Comparison of ENCODE assay signal across 24 cellular contexts in genomic region chr7:136039577-136040345, GRCh38.
DNase-seq lines count a peak whose midpoint lies in the region; ATAC-seq, FAIRE-seq and TF ChIP-seq lines count a peak whose summit lies in the region.
"Had no signal": no experiment of that assay in that cellular context is flagged by ENCODE, and none has a peak within 500 bp of the region (broad histone marks: within the 10 kb centered on the region; RNA-seq: fewer than 3 reads in every experiment).

No MANE protein-coding gene starts in this region.

- in situ Hi-C loops in HepG2 (cut with HindIII; ENCODE audit: extremely low pct_ligation_motif_present, low pct_unique_long_range_greater_than_20kb), result no loop called here

- no peaks in the 10 kb centered on the region for H3K4me1 ChIP-seq in liver (ENCODE audit: control insufficient read depth in 4 of 4, insufficient read depth in 4 of 4, low read length in 3 of 4)
- H3K4me1 ChIP-seq in HepG2 (ENCODE audit: insufficient read depth, low read length), result no peaks in the 10 kb centered on the region
- H3K4me1 ChIP-seq in muscle layer of colon (ENCODE audit: insufficient read depth, low read length), result peaks cover 30% of the 10 kb centered on the region

- no peak for ATAC-seq in HepG2
- ATAC-seq: psoas muscle had no signal

- H3K4me2 ChIP-seq in HepG2 (ENCODE audit: low read depth, low read length), result no peak overlapping the region
- H3K4me2 ChIP-seq: PC-9 had no signal

- H3K36me3 ChIP-seq in liver (ENCODE audit: control insufficient read depth in 4 of 4, insufficient read depth in 3 of 4, low read depth in 1 of 4, low read length in 3 of 4), result no peaks in the 10 kb centered on the region
- no peaks in the 10 kb centered on the region for H3K36me3 ChIP-seq in HepG2 (replicated peaks in 1 of 2; ENCODE audit: control insufficient read depth in 1 of 2, insufficient read depth in 2 of 2, low read length in 2 of 2)
- H3K36me3 ChIP-seq in muscle layer of colon (ENCODE audit: insufficient read depth, low read length), result no peaks in the 10 kb centered on the region
- H3K36me3 ChIP-seq: neutrophil had no signal

- no peak for TF ChIP-seq POLR2A in HepG2 (IDR thresholded peaks at IDR 0.05; ENCODE audit: insufficient read depth in 1 of 2, low read depth in 2 of 2, low read length in 2 of 2)

- H3K27me3 ChIP-seq in liver (ENCODE audit: control insufficient read depth in 4 of 4, insufficient read depth in 4 of 4, low read length in 3 of 4) (no peaks in the 10 kb centered on the region), HepG2 (ENCODE audit: control insufficient read depth in 1 of 2, insufficient read depth in 2 of 2, low read length in 2 of 2) (no peaks in the 10 kb centered on the region), muscle layer of colon (ENCODE audit: control insufficient read depth in 1 of 2, insufficient read depth in 2 of 2, low read length in 2 of 2) (no peaks in the 10 kb centered on the region)
- H3K27me3 ChIP-seq: neutrophil had no signal

- no TSS peak for BruUV-seq in HepG2 (replicated peaks; lab: Mats Ljungman, UMichigan)

- H3K79me2 ChIP-seq in HepG2 (ENCODE audit: insufficient read depth, low read length), result no peaks in the 10 kb centered on the region

- POLR2A ChIA-PET in HepG2 (lab: Yijun Ruan, JAX), result no interaction called here

- H4K20me1 ChIP-seq in HepG2 (ENCODE audit: insufficient read depth, low read length), result no peaks in the 10 kb centered on the region

- intact Hi-C loops in HepG2 (cut with micrococcal nuclease; ENCODE audit: unreplicated experiment), result no loop called here

- DNase-seq in HepG2 (ENCODE audit: low spot score) (no peak), dermis blood vessel endothelial cell (peak; percentile 19), superior temporal gyrus (ENCODE audit: extremely low spot score) (no peak), GOT3 (lab: John Stamatoyannopoulos, UW) (no peak)
- DNase-seq in stimulated activated CD4-positive, alpha-beta T cell treated with anti-CD3 and anti-CD28 coated beads, Interleukin-2, amount 100 ng/mL, for 24 hours, result no peak
- DNase-seq: activated CD4-positive, alpha-beta T cell treated with anti-CD3 and anti-CD28 coated beads, Interleukin-2, amount 50 U/mL, for 4 hours; activated CD4-positive, CD25-positive, alpha-beta regulatory T cell; activated naive CD8-positive, alpha-beta T cell treated with anti-CD3 and anti-CD28 coated beads for 36 hours; C1 segment of cervical spinal cord; Calu3; caudate nucleus; mammary epithelial cell; NCI-H446; NK-92 treated with Interleukin-12 subunit alpha and Interleukin-12 subunit beta, amount 100 ng/mL, for 24 hours; PC-9; psoas muscle; SHP77; small intestine; SW 1271 had no signal

- CTCF ChIA-PET in HepG2 (lab: Yijun Ruan, JAX; ENCODE audit: low intra/inter-chr PET ratio, low total read pairs), result no interaction called here

- no peaks in the 10 kb centered on the region for H3K9me3 ChIP-seq in liver (ENCODE audit: control insufficient read depth in 4 of 4, low read length in 3 of 4)
- H3K9me3 ChIP-seq in HepG2 (ENCODE audit: low read length), result no peaks in the 10 kb centered on the region
- no peaks in the 10 kb centered on the region for H3K9me3 ChIP-seq in muscle layer of colon (ENCODE audit: low read length)
- H3K9me3 ChIP-seq: neutrophil, psoas muscle had no signal

- WGBS in liver, result 63% methylated on average over 5 of the region's 5 CpGs
- WGBS in HepG2 (ENCODE audit: low lambda C conversion rate), result 11% methylated on average over 5 of the region's 5 CpGs

- H3K27ac ChIP-seq in liver (ENCODE audit: low read depth in 1 of 2, low read length in 2 of 2) (no peak overlapping the region), HepG2 (ENCODE audit: extremely low read length, insufficient read depth, low read length) (no peak overlapping the region), muscle layer of colon (ENCODE audit: low read depth, low read length) (peak overlapping the region; percentile 8)
- H3K27ac ChIP-seq: neutrophil, PC-9, psoas muscle had no signal

- TF ChIP-seq RAD21 in liver (IDR thresholded peaks at IDR 0.05) (no peak), HepG2 (CRISPR knock-in tag; IDR thresholded peaks at IDR 0.05) (no peak)

- TF ChIP-seq CTCF in liver (IDR thresholded peaks at IDR 0.05; ENCODE audit: low read depth, low read length, missing input control) (no peak), HepG2 (CRISPR knock-in tag; IDR thresholded peaks at IDR 0.05) (no peak)

- H3K9ac ChIP-seq in liver (ENCODE audit: low read depth in 1 of 2, low read length in 2 of 2) (no peak overlapping the region), HepG2 (ENCODE audit: insufficient read depth, low read depth, low read length) (no peak overlapping the region), muscle layer of colon (ENCODE audit: low read length) (no peak overlapping the region)

- TF ChIP-seq EP300 in HepG2 (IDR thresholded peaks at IDR 0.05; ENCODE audit: low read depth in 2 of 2, low read length in 2 of 2), result no peak
- no peak for TF ChIP-seq EP300 in HepG2 (CRISPR knock-in tag; IDR thresholded peaks at IDR 0.05; ENCODE audit: borderline replicate concordance)

- no peak overlapping the region for H2AFZ ChIP-seq in HepG2 (ENCODE audit: low read length)
- H2AFZ ChIP-seq: PC-9 had no signal

- no peak overlapping the region for H3K4me3 ChIP-seq in liver (ENCODE audit: low read depth in 1 of 3, low read length in 3 of 3)
- H3K4me3 ChIP-seq in HepG2 (replicated peaks in 1 of 3; ENCODE audit: insufficient read depth in 1 of 3, low read depth in 2 of 3, low read length in 3 of 3), result no peak overlapping the region
- no peak overlapping the region for H3K4me3 ChIP-seq in muscle layer of colon (ENCODE audit: low read depth in 1 of 2, low read length in 2 of 2)
- H3K4me3 ChIP-seq: PC-9, psoas muscle had no signal

- no peak for FAIRE-seq in HepG2 (lab: Jason Lieb, UNC)
- FAIRE-seq: astrocyte, keratinocyte, small intestine had no signal

TF ChIP-seq in liver, 16 proteins besides CTCF, POLR2A, EP300 and RAD21:
- TF ChIP-seq FOXA2 (IDR thresholded peaks at IDR 0.05) (no peak), EGR1 (IDR thresholded peaks at IDR 0.05; ENCODE audit: low read depth in 2 of 2) (no peak), MAX (IDR thresholded peaks at IDR 0.05) (no peak), NR2F2 (IDR thresholded peaks at IDR 0.05) (peak; percentile 79)

TF ChIP-seq in HepG2, 621 proteins besides CTCF, POLR2A, EP300 and RAD21:
- TF ChIP-seq CREM (IDR thresholded peaks at IDR 0.05), result no peak
- no peak for TF ChIP-seq CREM (CRISPR knock-in tag; IDR thresholded peaks at IDR 0.05)
- TF ChIP-seq ZNF615 (CRISPR knock-in tag; IDR thresholded peaks at IDR 0.05; ENCODE audit: borderline replicate concordance), result no peak
